Comparison of ENCODE assay signal across 17 cellular contexts in genomic region chr2:68059769-68060525, GRCh38. TPM values are rescaled to one million over a fixed set of nuclear protein-coding genes. Genes with fewer than 3 reads are reported as not detected.
DNase-seq lines count a peak whose midpoint lies in the region; ATAC-seq and TF ChIP-seq lines count a peak whose summit lies in the region.
"Had no signal": no experiment of that assay in that cellular context is flagged by ENCODE, and none has a peak within 500 bp of the region (broad histone marks: within the 10 kb centered on the region; RNA-seq: fewer than 3 reads in every experiment).

No MANE protein-coding gene starts in this region.

- intact Hi-C loops in head of caudate nucleus (cut with DNase I) = loop anchor here (5.0 kb wide), 1 partner anchor 97 kb away; the partner anchor contains the start of gene PNO1

- peaks cover 4% of the 10 kb centered on the region for H3K79me1 ChIP-seq in trophoblast cell (ENCODE audit: low read length)

- no peak overlapping the region for H3K27ac ChIP-seq in trophoblast cell (ENCODE audit: low read depth, low read length)
- H3K27ac ChIP-seq: HL-60, ovary, upper lobe of right lung had no signal

- H3K9me3 ChIP-seq in trophoblast cell (ENCODE audit: insufficient read depth, low read depth, low read length) = no peaks in the 10 kb centered on the region
- H3K9me3 ChIP-seq: ovary, upper lobe of right lung had no signal

- H3K4ac ChIP-seq in trophoblast cell (ENCODE audit: low read depth, low read length) = no peak overlapping the region

- no peaks in the 10 kb centered on the region for H3K9me3 Mint-ChIP-seq in activated naive CD8-positive, alpha-beta T cell (ENCODE audit: low read depth)
- no peaks in the 10 kb centered on the region for H3K9me3 Mint-ChIP-seq in activated naive CD8-positive, alpha-beta T cell treated with anti-CD3 and anti-CD28 coated beads for 36 hours
- H3K9me3 Mint-ChIP-seq in type B pancreatic cell = no peaks in the 10 kb centered on the region

- no peak for TF ChIP-seq CTCF in type B pancreatic cell (conservative IDR thresholded peaks at IDR 0.05)

- no peak overlapping the region for H4K8ac ChIP-seq in trophoblast cell (ENCODE audit: low read depth, low read length)

- no peaks in the 10 kb centered on the region for H3K36me3 ChIP-seq in trophoblast cell (ENCODE audit: control insufficient read depth in 1 of 2, insufficient read depth in 2 of 2, low read length in 2 of 2)
- H3K36me3 ChIP-seq: ovary, upper lobe of right lung had no signal

- no peaks in the 10 kb centered on the region for H3K27me3 ChIP-seq in trophoblast cell (ENCODE audit: insufficient read depth, low read length)
- H3K27me3 ChIP-seq: ovary, upper lobe of right lung had no signal

- H3K4me2 ChIP-seq in trophoblast cell (ENCODE audit: low read length) = no peak overlapping the region

- H3K18ac ChIP-seq in trophoblast cell (ENCODE audit: low read length) = no peak overlapping the region

- no peak overlapping the region for H4K12ac ChIP-seq in trophoblast cell (ENCODE audit: low read depth, low read length)

- no peak overlapping the region for H3K9ac ChIP-seq in trophoblast cell (ENCODE audit: low read length)

- H3K27me3 Mint-ChIP-seq in activated naive CD8-positive, alpha-beta T cell = no peaks in the 10 kb centered on the region
- no peaks in the 10 kb centered on the region for H3K27me3 Mint-ChIP-seq in activated naive CD8-positive, alpha-beta T cell treated with anti-CD3 and anti-CD28 coated beads for 36 hours
- H3K27me3 Mint-ChIP-seq in type B pancreatic cell = peaks cover 5% of the 10 kb centered on the region

- H3K4me1 Mint-ChIP-seq in activated naive CD8-positive, alpha-beta T cell (ENCODE audit: low read depth) = peaks cover 68% of the 10 kb centered on the region
- peaks cover 37% of the 10 kb centered on the region for H3K4me1 Mint-ChIP-seq in activated naive CD8-positive, alpha-beta T cell treated with anti-CD3 and anti-CD28 coated beads for 36 hours
- peaks cover 23% of the 10 kb centered on the region for H3K4me1 Mint-ChIP-seq in type B pancreatic cell (ENCODE audit: unreplicated experiment)

- H3K4me1 ChIP-seq in trophoblast cell (ENCODE audit: control insufficient read depth in 1 of 2, insufficient read depth in 2 of 2, low read length in 2 of 2) = no peaks in the 10 kb centered on the region

- H3K4me3 ChIP-seq in trophoblast cell (ENCODE audit: low read depth, low read length) = no peak overlapping the region
- H3K4me3 ChIP-seq: ovary, upper lobe of right lung had no signal

- H3K79me2 ChIP-seq in trophoblast cell (ENCODE audit: control insufficient read depth, insufficient read depth, low read length, poor library complexity) = peaks cover 4% of the 10 kb centered on the region

- H2AK5ac ChIP-seq in trophoblast cell (ENCODE audit: low read length) = no peak overlapping the region

- ATAC-seq in SK-N-SH treated with all-trans-retinoic acid at 6 μM for 48 hours = peak; percentile 59
- ATAC-seq: upper lobe of right lung had no signal

- H2AFZ ChIP-seq in trophoblast cell (ENCODE audit: insufficient read depth, low read length, poor library complexity) = no peak overlapping the region

- H4K91ac ChIP-seq in trophoblast cell (ENCODE audit: low read depth, low read length) = no peak overlapping the region

- no peak overlapping the region for H2BK5ac ChIP-seq in trophoblast cell (ENCODE audit: low read depth, low read length, poor library complexity)

- no peaks in the 10 kb centered on the region for H3K36me3 Mint-ChIP-seq in activated naive CD8-positive, alpha-beta T cell
- no peaks in the 10 kb centered on the region for H3K36me3 Mint-ChIP-seq in activated naive CD8-positive, alpha-beta T cell treated with anti-CD3 and anti-CD28 coated beads for 36 hours
- no peaks in the 10 kb centered on the region for H3K36me3 Mint-ChIP-seq in type B pancreatic cell

- WGBS in trophoblast cell (ENCODE audit: extremely low coverage, insufficient coverage, insufficient read length) = no CpG with 5 or more reads among the region's 12 CpGs

- H2BK12ac ChIP-seq in trophoblast cell (ENCODE audit: low read length) = no peak overlapping the region

- H3K23ac ChIP-seq in trophoblast cell (ENCODE audit: low read length) = no peak overlapping the region

- H3K4me3 Mint-ChIP-seq in activated naive CD8-positive, alpha-beta T cell = peak overlapping the region; percentile 38
- no peak overlapping the region for H3K4me3 Mint-ChIP-seq in activated naive CD8-positive, alpha-beta T cell treated with anti-CD3 and anti-CD28 coated beads for 36 hours
- H3K4me3 Mint-ChIP-seq in type B pancreatic cell = peak overlapping the region; percentile 54

- DNase-seq in activated naive CD8-positive, alpha-beta T cell treated with anti-CD3 and anti-CD28 coated beads for 36 hours = no peak
- DNase-seq in head of caudate nucleus (peak in 26 of 42 donors; percentile 7 to 74 (median 31)), type B pancreatic cell (ENCODE audit: extremely low spot score, unreplicated experiment) (no peak), hypothalamus (lab: John Stamatoyannopoulos, UW) (no peak), trophoblast cell (no peak), HK-2 (ENCODE audit: unreplicated experiment) (no peak)
- DNase-seq: activated CD4-positive, alpha-beta T cell treated with anti-CD3 and anti-CD28 coated beads for 4 hours; activated effector memory CD4-positive, alpha-beta T cell treated with Interleukin-2 at 50 U/mL for 16 hours; DMS79; hippocampal formation; MM.1S; NCI-H2171 treated with DMSO at 0.1 percent for 48 hours; ovary; upper lobe of right lung had no signal

- H3K27ac Mint-ChIP-seq in activated naive CD8-positive, alpha-beta T cell = peak overlapping the region; percentile 22
- H3K27ac Mint-ChIP-seq in activated naive CD8-positive, alpha-beta T cell treated with anti-CD3 and anti-CD28 coated beads for 36 hours = no peak overlapping the region
- no peak overlapping the region for H3K27ac Mint-ChIP-seq in type B pancreatic cell

- no peak overlapping the region for H2BK120ac ChIP-seq in trophoblast cell (ENCODE audit: insufficient read depth, low read length, poor library complexity)

- H3K14ac ChIP-seq in trophoblast cell (ENCODE audit: low read length) = no peak overlapping the region

TF ChIP-seq in SK-N-SH treated with all-trans-retinoic acid at 6 μM for 48 hours, 23 proteins besides CTCF, POLR2A, EP300 and RAD21:
- TF ChIP-seq ISL1 (CRISPR knock-in tag; IDR thresholded peaks at IDR 0.05) (peak; percentile 60), CSDC2 (CRISPR knock-in tag; IDR thresholded peaks at IDR 0.05) (no peak)

RNA-seq across cellular contexts. Expression of gene C1D, which starts 2.9 kb away (rescaled TPM):
- total RNA-seq in activated naive CD8-positive, alpha-beta T cell treated with anti-CD3 and anti-CD28 coated beads for 36 hours = 10 to 100 TPM; 34.1 to 39.6 TPM
- total RNA-seq in type B pancreatic cell (ENCODE audit: low replicate concordance) = 19.6 and 26.7 TPM in 2 replicates
- 20.8 and 21.6 TPM in 2 replicates for polyA plus RNA-seq in trophoblast cell (2013)

Comparison
In these comparisons a context has a peak if more than half of its experiments do, and no peak if none do; other contexts are left out.
1. DNase-seq: peak in head of caudate nucleus (26 of 42); none in activated naive CD8-positive, alpha-beta T cell treated with anti-CD3 and anti-CD28 coated beads for 36 hours (single experiment), type B pancreatic cell (single experiment), hypothalamus (0 of 51), trophoblast cell (0 of 2) and HK-2 (single experiment).